In the genomic region with DNA sequence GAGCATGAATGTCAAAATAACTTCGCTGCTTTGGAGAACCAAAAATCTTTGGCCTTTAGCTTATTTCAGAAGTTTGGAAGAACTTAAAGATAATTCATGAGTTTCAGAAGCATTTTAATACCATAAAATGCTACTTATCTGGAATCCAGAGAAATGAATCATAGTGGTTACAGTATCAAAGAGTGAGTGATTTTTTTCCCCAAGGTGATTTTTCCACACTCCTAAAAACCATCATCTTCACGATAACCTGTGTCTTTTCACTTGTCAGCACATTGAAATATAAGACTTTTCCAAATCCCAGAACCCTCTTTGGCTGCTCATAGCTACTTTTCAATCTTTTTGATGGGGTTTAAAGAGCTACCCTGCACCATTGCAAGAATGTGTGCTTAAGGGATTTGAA, we compare ENCODE assay signal across 16 cellular contexts.
DNase-seq lines count a peak whose midpoint lies in the region; ATAC-seq, FAIRE-seq and TF ChIP-seq lines count a peak whose summit lies in the region.
"Had no signal": no experiment of that assay in that cellular context is flagged by ENCODE, and none has a peak within 500 bp of the region (broad histone marks: within the 10 kb centered on the region; RNA-seq: fewer than 3 reads in every experiment).

No MANE protein-coding gene starts in this region.

- POLR2A ChIA-PET in PC-3 (lab: Charles Lee; ENCODE audit: unreplicated experiment), result no interaction called here

- TF ChIP-seq CTCF in PC-3 (conservative IDR thresholded peaks at IDR 0.05; ENCODE audit: low read depth, low read length) (no peak), bronchial epithelial cell (IDR thresholded peaks at IDR 0.05; ENCODE audit: insufficient read depth, low read length, severe bottlenecking) (no peak), nephron (IDR thresholded peaks at IDR 0.05; ENCODE audit: unreplicated experiment in 3 of 3) (no peak), stomach (IDR thresholded peaks at IDR 0.05) (no peak)

- FAIRE-seq in bronchial epithelial cell (lab: Jason Lieb, UNC), result no peak
- FAIRE-seq: GM12891 had no signal

- no peak for TF ChIP-seq POLR2A in stomach (IDR thresholded peaks at IDR 0.05)

- no peaks in the 10 kb centered on the region for H3F3A ChIP-seq in PC-3 (ENCODE audit: low read length, unreplicated experiment)

- no peaks in the 10 kb centered on the region for H4K20me1 ChIP-seq in PC-3 (ENCODE audit: low read length)

- no peak overlapping the region for H3K9ac ChIP-seq in PC-3 (ENCODE audit: low read length)

- no peaks in the 10 kb centered on the region for H3K9me3 Mint-ChIP-seq in nephron
- H3K9me3 Mint-ChIP-seq in effector memory CD8-positive, alpha-beta T cell, result peaks cover 0 to 2% of the 10 kb centered on the region in 2 donors

- no peak overlapping the region for H3K4me2 ChIP-seq in PC-3 (ENCODE audit: low read length)

- H3K27ac ChIP-seq in PC-3 (ENCODE audit: low read length) (no peak overlapping the region), stomach (no peak overlapping the region)

- no peaks in the 10 kb centered on the region for H3K36me3 ChIP-seq in PC-3 (ENCODE audit: low read depth, low read length)
- H3K36me3 ChIP-seq in bronchial epithelial cell (ENCODE audit: control insufficient read depth, insufficient read depth, low read length), result no peaks in the 10 kb centered on the region
- no peaks in the 10 kb centered on the region for H3K36me3 ChIP-seq in stomach

- WGBS in stomach, 5 donors, result 66 to 84% (median 84%) methylated on average over 2 of the region's 2 CpGs

- CTCF ChIA-PET in PC-3 (lab: Charles Lee), result interaction anchor here (0.6 to 0.7 kb wide), 2 partner anchors 117 to 233 kb away, joined by 3 read pairs; no protein-coding TSS in a partner anchor

- no peak overlapping the region for H3K4me3 Mint-ChIP-seq in nephron
- no peak overlapping the region for H3K4me3 Mint-ChIP-seq in effector memory CD8-positive, alpha-beta T cell

- peaks cover 14% of the 10 kb centered on the region; the same call in 1 of the 2 replicates for H3K4me1 ChIP-seq in PC-3 (ENCODE audit: insufficient read depth, low read length)
- peaks cover 0 to 17% (median 5%) of the 10 kb centered on the region in 4 donors for H3K4me1 ChIP-seq in stomach

- no peak for TF ChIP-seq EP300 in stomach (IDR thresholded peaks at IDR 0.05)

- DNase-seq in EH (ENCODE audit: low read depth) (peak; percentile 33), PC-3 (peak; percentile 28), bronchial epithelial cell (ENCODE audit: low read depth) (peak; percentile 44), stomach (no peak), DMS153 (lab: John Stamatoyannopoulos, UW) (no peak)
- no peak for DNase-seq in effector memory CD8-positive, alpha-beta T cell
- DNase-seq: C1 segment of cervical spinal cord, GF-D8, KBM-7, NCI-H1436, NCI-H2081, NCI-H510A, NCI-H82, Right ventricle myocardium superior had no signal

- no TSS peak for BruUV-seq in PC-3 (replicated peaks; lab: Mats Ljungman, UMichigan)

- H3K27me3 ChIP-seq in PC-3 (ENCODE audit: low read length) (peaks cover 10% of the 10 kb centered on the region), bronchial epithelial cell (ENCODE audit: control insufficient read depth, insufficient read depth, low read length) (no peaks in the 10 kb centered on the region), stomach (no peaks in the 10 kb centered on the region)

- no peaks in the 10 kb centered on the region for H3K9me3 ChIP-seq in PC-3 (ENCODE audit: low read length)
- no peaks in the 10 kb centered on the region for H3K9me3 ChIP-seq in stomach

- no peaks in the 10 kb centered on the region for H3K27me3 Mint-ChIP-seq in nephron (ENCODE audit: low read depth)
- H3K27me3 Mint-ChIP-seq in effector memory CD8-positive, alpha-beta T cell, result peaks cover under 1 to 3% of the 10 kb centered on the region in 2 donors

- peaks cover 82% of the 10 kb centered on the region for H3K4me1 Mint-ChIP-seq in nephron
- peaks cover 0 to 1% of the 10 kb centered on the region in 2 donors for H3K4me1 Mint-ChIP-seq in effector memory CD8-positive, alpha-beta T cell (ENCODE audit: low read depth in 2 of 2)

- H3K4me3 ChIP-seq in PC-3 (ENCODE audit: low read length) (no peak overlapping the region), bronchial epithelial cell (ENCODE audit: low read depth, low read length) (no peak overlapping the region), stomach (no peak overlapping the region)

- ATAC-seq in PC-3, result no peak
- no peak for ATAC-seq in effector memory CD8-positive, alpha-beta T cell (replicated peaks)

- no peaks in the 10 kb centered on the region for H3K79me2 ChIP-seq in PC-3 (ENCODE audit: low read length)

- H3K27ac Mint-ChIP-seq in nephron, result peak overlapping the region in 2 of 3 experiments; percentile 57 to 87
- no peak overlapping the region for H3K27ac Mint-ChIP-seq in effector memory CD8-positive, alpha-beta T cell

- H3K36me3 Mint-ChIP-seq in nephron (ENCODE audit: low read depth), result no peaks in the 10 kb centered on the region
- no peaks in the 10 kb centered on the region for H3K36me3 Mint-ChIP-seq in effector memory CD8-positive, alpha-beta T cell (ENCODE audit: insufficient read depth)

- H2AFZ ChIP-seq in PC-3 (ENCODE audit: low read length), result no peak overlapping the region

- H3K9me2 ChIP-seq in PC-3 (replicated peaks; ENCODE audit: low read length), result no peaks in the 10 kb centered on the region

- intact Hi-C loops in PC-3 (cut with micrococcal nuclease) (no loop called here), stomach (cut with DNase I; ENCODE audit: low total_unique reads) (no loop called here)

Comparison
In these comparisons a context has a peak if more than half of its experiments do, and no peak if none do; other contexts are left out.
1. DNase-seq: peak in EH (single experiment), PC-3 (single experiment) and bronchial epithelial cell (single experiment); none in stomach (single experiment), DMS153 (single experiment) and effector memory CD8-positive, alpha-beta T cell (0 of 3).
2. H3K27ac Mint-ChIP-seq: peak in nephron (2 of 3); none in effector memory CD8-positive, alpha-beta T cell (0 of 2).